Comparison of ENCODE assay signal across 10 cellular contexts in genomic region chr11:44760917-44761545, GRCh38. TPM values are rescaled to one million over a fixed set of nuclear protein-coding genes. Genes with fewer than 3 reads are reported as not detected.
DNase-seq lines count a peak whose midpoint lies in the region; ATAC-seq and TF ChIP-seq lines count a peak whose summit lies in the region.
"Had no signal": no experiment of that assay in that cellular context is flagged by ENCODE, and none has a peak within 500 bp of the region (broad histone marks: within the 10 kb centered on the region; RNA-seq: fewer than 3 reads in every experiment).

No MANE protein-coding gene starts in this region.

- H3K36me3 ChIP-seq in gastroesophageal sphincter = peaks cover 0 to 6% of the 10 kb centered on the region in 2 donors

- H3K9me3 ChIP-seq in gastroesophageal sphincter = peaks cover 0 to 5% (median 0%) of the 10 kb centered on the region in 3 donors

- peak overlapping the region; percentile 54 to 93 (median 84) for H3K27ac ChIP-seq in gastroesophageal sphincter

- H3K4me1 ChIP-seq in gastroesophageal sphincter = peaks cover 11 to 71% (median 24%) of the 10 kb centered on the region in 3 donors

- TF ChIP-seq POLR2A in gastroesophageal sphincter (IDR thresholded peaks at IDR 0.05) = no peak

- ATAC-seq in gastroesophageal sphincter (peak; percentile 88), GM21367 (IDR thresholded peaks at IDR 0.05; ENCODE audit: unreplicated experiment) (no peak)

- WGBS in gastroesophageal sphincter (ENCODE audit: low coverage in 1 of 2), 2 donors = 18% methylated on average over 7 of the region's 10 CpGs; no CpG with 5 or more reads in 1 of the 2 donors

- peaks cover 14% of the 10 kb centered on the region for H3K4me1 Mint-ChIP-seq in progenitor cell of endocrine pancreas (ENCODE audit: low read depth)
- H3K4me1 Mint-ChIP-seq: IgD-negative memory B cell, naive B cell had no signal

- TF ChIP-seq EP300 in gastroesophageal sphincter (IDR thresholded peaks at IDR 0.05) = no peak

- peak in 1 of 4 experiments; percentile 22 for TF ChIP-seq CTCF in gastroesophageal sphincter (IDR thresholded peaks at IDR 0.05)
- TF ChIP-seq CTCF in progenitor cell of endocrine pancreas (IDR thresholded peaks at IDR 0.05; ENCODE audit: unreplicated experiment) = peak; percentile 32

- DNase-seq in GM04503 (ENCODE audit: low read depth) (peak; percentile 77), SW 1271 (lab: John Stamatoyannopoulos, UW) (peak; percentile 22 to 57), progenitor cell of endocrine pancreas (ENCODE audit: low spot score, unreplicated experiment) (no peak), NCI-H1092 treated with DMSO at 0.1 percent for 48 hours (lab: John Stamatoyannopoulos, UW) (no peak)
- DNase-seq in activated CD4-positive, alpha-beta T cell treated with anti-CD3 and anti-CD28 coated beads for 48 hours = no peak
- DNase-seq in activated CD8-positive, alpha-beta memory T cell treated with anti-CD3 and anti-CD28 coated beads, Interleukin-2, amount 50 U/mL, for 4 hours = no peak
- DNase-seq: naive B cell had no signal

- no peak overlapping the region for H3K4me3 Mint-ChIP-seq in progenitor cell of endocrine pancreas (ENCODE audit: low read depth)
- H3K4me3 Mint-ChIP-seq: IgD-negative memory B cell, naive B cell had no signal

- peak overlapping the region; percentile 63 for H3K27ac Mint-ChIP-seq in progenitor cell of endocrine pancreas
- H3K27ac Mint-ChIP-seq: IgD-negative memory B cell, naive B cell had no signal

- H3K9me3 Mint-ChIP-seq in progenitor cell of endocrine pancreas (ENCODE audit: low read depth) = peaks cover 10% of the 10 kb centered on the region

- H3K36me3 Mint-ChIP-seq in progenitor cell of endocrine pancreas (ENCODE audit: insufficient read depth) = peaks cover 1% of the 10 kb centered on the region

- no peaks in the 10 kb centered on the region for H3K27me3 Mint-ChIP-seq in progenitor cell of endocrine pancreas

- no peak overlapping the region for H3K4me3 ChIP-seq in gastroesophageal sphincter

- H3K27me3 ChIP-seq in gastroesophageal sphincter = no peaks in the 10 kb centered on the region

RNA-seq across cellular contexts. Expression of gene TSPAN18, which starts 34.3 kb away (rescaled TPM):
- total RNA-seq in gastroesophageal sphincter (10 to 100 TPM; 31.1 to 74.6 (median 34.7) TPM), progenitor cell of endocrine pancreas (21.3 and 25.7 TPM in 2 replicates)

Comparison
In these comparisons a context has a peak if more than half of its experiments do, and no peak if none do; other contexts are left out.
1. DNase-seq: peak in GM04503 (single experiment) and SW 1271 (2 of 2); none in progenitor cell of endocrine pancreas (single experiment), activated CD4-positive, alpha-beta T cell treated with anti-CD3 and anti-CD28 coated beads for 48 hours (single experiment), NCI-H1092 treated with DMSO at 0.1 percent for 48 hours (single experiment) and activated CD8-positive, alpha-beta memory T cell treated with anti-CD3 and anti-CD28 coated beads, Interleukin-2, amount 50 U/mL, for 4 hours (single experiment).